13 cellular contexts compared by ENCODE assay signal in the genomic region with DNA sequence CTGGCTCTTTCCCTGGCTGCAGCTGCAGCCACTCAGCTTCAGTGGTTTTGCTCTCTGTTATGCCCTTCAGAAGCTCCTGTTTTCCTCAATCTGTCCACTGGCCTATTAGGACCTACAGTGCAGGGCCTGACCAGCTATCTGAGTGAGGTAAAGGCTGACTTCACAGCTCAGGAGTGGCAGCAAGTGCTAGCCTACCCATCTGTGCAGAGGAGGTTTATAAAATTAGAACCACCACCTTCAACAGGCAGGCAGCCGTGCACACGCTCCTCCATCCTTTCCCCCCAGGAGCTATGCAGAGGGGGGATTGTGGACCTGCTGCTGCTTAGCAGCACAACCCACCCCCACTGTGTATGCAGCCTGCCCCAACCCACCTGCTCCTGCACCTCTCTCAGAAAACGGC. TPM values are rescaled to one million over a fixed set of nuclear protein-coding genes. Genes with fewer than 3 reads are reported as not detected.
DNase-seq lines count a peak whose midpoint lies in the region; ATAC-seq and TF ChIP-seq lines count a peak whose summit lies in the region.
"Had no signal": no experiment of that assay in that cellular context is flagged by ENCODE, and none has a peak within 500 bp of the region (broad histone marks: within the 10 kb centered on the region; RNA-seq: fewer than 3 reads in every experiment).

No MANE protein-coding gene starts in this region.

- H3F3A ChIP-seq in SK-N-SH (replicated peaks; ENCODE audit: insufficient read depth) = peaks cover 3% of the 10 kb centered on the region

- peaks cover 78% of the 10 kb centered on the region for H4K20me1 ChIP-seq in SK-N-SH (ENCODE audit: insufficient read depth)

- TF ChIP-seq RAD21 in SK-N-SH (IDR thresholded peaks at IDR 0.05; ENCODE audit: low read length) = no peak

- no peaks in the 10 kb centered on the region for H3K9me2 ChIP-seq in SK-N-SH

- H3K79me2 ChIP-seq in SK-N-SH (ENCODE audit: insufficient read depth) = peaks cover 79% of the 10 kb centered on the region

- H2AFZ ChIP-seq in SK-N-SH (ENCODE audit: low read depth) = no peak overlapping the region

- H3K4me1 ChIP-seq in CD8-positive, alpha-beta T cell (ENCODE audit: insufficient read depth, low read length) = peaks cover 32% of the 10 kb centered on the region
- H3K4me1 ChIP-seq in SK-N-SH (ENCODE audit: control insufficient read depth in 1 of 2, insufficient read depth in 2 of 2, low read depth in 1 of 2, low read length in 1 of 2) = no peaks in the 10 kb centered on the region
- peaks cover 19 to 26% of the 10 kb centered on the region in 2 donors for H3K4me1 ChIP-seq in naive thymus-derived CD4-positive, alpha-beta T cell (ENCODE audit: control insufficient read depth in 2 of 2, insufficient read depth in 2 of 2, low read length in 2 of 2)
- H3K4me1 ChIP-seq: body of pancreas had no signal

- CTCF ChIA-PET in CD8-positive, alpha-beta T cell (lab: Charles Lee) = interaction anchor here (0.6 kb wide), 1 partner anchor 54 kb away, joined by 5 read pairs; no protein-coding TSS in a partner anchor
- CTCF ChIA-PET in SK-N-SH (lab: Yijun Ruan, JAX) = interaction anchor here (0.8 to 1.8 kb wide), 4 partner anchors 40 to 279 kb away, joined by 3 to 6 read pairs (median 4); no protein-coding TSS in a partner anchor
- CTCF ChIA-PET in naive thymus-derived CD4-positive, alpha-beta T cell (lab: Charles Lee) = no interaction called here

- no peak for TF ChIP-seq CTCF in CD8-positive, alpha-beta T cell (IDR thresholded peaks at IDR 0.05)
- TF ChIP-seq CTCF in SK-N-SH (IDR thresholded peaks at IDR 0.05) = no peak
- no peak for TF ChIP-seq CTCF in coronary artery (IDR thresholded peaks at IDR 0.05)
- TF ChIP-seq CTCF in omental fat pad (IDR thresholded peaks at IDR 0.05) = no peak

- peak overlapping the region; percentile 66 for H3K27ac Mint-ChIP-seq in CD8-positive, alpha-beta T cell
- H3K27ac Mint-ChIP-seq in naive thymus-derived CD4-positive, alpha-beta T cell = peak overlapping the region in 6 of 9 donors; percentile 28 to 79 (median 48)
- H3K27ac Mint-ChIP-seq in T-helper 2 cell treated with Interferon-gamma antibody and Interleukin-4, amounts not matched to agents 5 μg/mL and 100 μg/mL, for 36 hours = no peak overlapping the region

- H3K9me3 Mint-ChIP-seq in CD8-positive, alpha-beta T cell = no peaks in the 10 kb centered on the region
- peaks cover 0 to 3% (median 0%) of the 10 kb centered on the region in 11 donors for H3K9me3 Mint-ChIP-seq in naive thymus-derived CD4-positive, alpha-beta T cell
- no peaks in the 10 kb centered on the region for H3K9me3 Mint-ChIP-seq in T-helper 2 cell treated with Interferon-gamma antibody and Interleukin-4, amounts not matched to agents 5 μg/mL and 100 μg/mL, for 36 hours

- H3K36me3 ChIP-seq in CD8-positive, alpha-beta T cell (ENCODE audit: insufficient read depth, low read length) = peaks cover 70% of the 10 kb centered on the region
- H3K36me3 ChIP-seq in SK-N-SH (replicated peaks in 1 of 2; ENCODE audit: control insufficient read depth in 1 of 2, insufficient read depth in 2 of 2, low read length in 1 of 2) = peaks cover 39 to 70% of the 10 kb centered on the region in 2 experiments
- peaks cover 26 to 78% (median 29%) of the 10 kb centered on the region in 3 experiments for H3K36me3 ChIP-seq in naive thymus-derived CD4-positive, alpha-beta T cell (ENCODE audit: control insufficient read depth in 2 of 3, insufficient read depth in 3 of 3, low read length in 3 of 3)

- H3K4me2 ChIP-seq in SK-N-SH = no peak overlapping the region

- H3K4me3 Mint-ChIP-seq in CD8-positive, alpha-beta T cell = no peak overlapping the region
- H3K4me3 Mint-ChIP-seq in naive thymus-derived CD4-positive, alpha-beta T cell = peak overlapping the region in 2 of 10 donors; percentile 7 to 49
- H3K4me3 Mint-ChIP-seq in T-helper 2 cell treated with Interferon-gamma antibody and Interleukin-4, amounts not matched to agents 5 μg/mL and 100 μg/mL, for 36 hours = no peak overlapping the region

- WGBS in SK-N-SH (ENCODE audit: low lambda C conversion rate) = 88% methylated on average over 3 of the region's 3 CpGs

- no peaks in the 10 kb centered on the region for H3K27me3 Mint-ChIP-seq in CD8-positive, alpha-beta T cell (ENCODE audit: low read depth)
- H3K27me3 Mint-ChIP-seq in naive thymus-derived CD4-positive, alpha-beta T cell = no peaks in the 10 kb centered on the region
- no peaks in the 10 kb centered on the region for H3K27me3 Mint-ChIP-seq in T-helper 2 cell treated with Interferon-gamma antibody and Interleukin-4, amounts not matched to agents 5 μg/mL and 100 μg/mL, for 36 hours (ENCODE audit: low read depth)

- no peak for ATAC-seq in CD8-positive, alpha-beta T cell
- ATAC-seq in naive thymus-derived CD4-positive, alpha-beta T cell = no peak
- ATAC-seq in omental fat pad (ENCODE audit: low FRiP score) = no peak
- ATAC-seq in esophagus mucosa = no peak
- ATAC-seq: body of pancreas had no signal

- no peak overlapping the region for H3K9ac ChIP-seq in SK-N-SH

- intact Hi-C loops in CD8-positive, alpha-beta T cell (cut with DNase I, micrococcal nuclease) = loop anchor here in 1 of 2 experiments (5.0 to 10.0 kb wide), 2 partner anchors 32 to 675 kb away; partner anchors contain the start of genes CHRNB2, CLK2 and HCN3
- intact Hi-C loops in naive thymus-derived CD4-positive, alpha-beta T cell (cut with micrococcal nuclease) = no loop called here

- no peak overlapping the region for H3K27ac ChIP-seq in CD8-positive, alpha-beta T cell (ENCODE audit: low read depth, low read length)
- peak overlapping the region; percentile 6 to 8; a peak in 1 of 4 replicates for H3K27ac ChIP-seq in SK-N-SH (ENCODE audit: low read depth in 2 of 2, low read length in 1 of 2)
- H3K27ac ChIP-seq in coronary artery = peak overlapping the region; percentile 44 to 48
- H3K27ac ChIP-seq in naive thymus-derived CD4-positive, alpha-beta T cell (ENCODE audit: low read depth, low read length) = peak overlapping the region; percentile 12
- H3K27ac ChIP-seq: body of pancreas had no signal

- H3K27me3 ChIP-seq in CD8-positive, alpha-beta T cell (ENCODE audit: insufficient read depth, low read length) = no peaks in the 10 kb centered on the region
- no peaks in the 10 kb centered on the region for H3K27me3 ChIP-seq in SK-N-SH (ENCODE audit: insufficient read depth)
- H3K27me3 ChIP-seq in naive thymus-derived CD4-positive, alpha-beta T cell (ENCODE audit: control insufficient read depth in 2 of 2, insufficient read depth in 2 of 2, low read length in 2 of 2) = no peaks in the 10 kb centered on the region
- H3K27me3 ChIP-seq: body of pancreas had no signal

- POLR2A ChIA-PET in CD8-positive, alpha-beta T cell (lab: Charles Lee) = no interaction called here
- POLR2A ChIA-PET in SK-N-SH (lab: Yijun Ruan, JAX) = no interaction called here
- POLR2A ChIA-PET in naive thymus-derived CD4-positive, alpha-beta T cell (lab: Charles Lee) = interaction anchor here (0.6 kb wide), 2 partner anchors 230 to 263 kb away, joined by 3 read pairs; no protein-coding TSS in a partner anchor

- H3K9me3 ChIP-seq in CD8-positive, alpha-beta T cell (ENCODE audit: low read length) = no peaks in the 10 kb centered on the region
- H3K9me3 ChIP-seq in SK-N-SH = no peaks in the 10 kb centered on the region
- H3K9me3 ChIP-seq in naive thymus-derived CD4-positive, alpha-beta T cell (ENCODE audit: control insufficient read depth in 2 of 3, low read length in 3 of 3) = no peaks in the 10 kb centered on the region
- H3K9me3 ChIP-seq: body of pancreas had no signal

- H3K4me1 Mint-ChIP-seq in CD8-positive, alpha-beta T cell (ENCODE audit: low read depth) = peaks cover 44% of the 10 kb centered on the region
- peaks cover 30 to 69% (median 52%) of the 10 kb centered on the region in 7 donors for H3K4me1 Mint-ChIP-seq in naive thymus-derived CD4-positive, alpha-beta T cell
- H3K4me1 Mint-ChIP-seq in T-helper 2 cell treated with Interferon-gamma antibody and Interleukin-4, amounts not matched to agents 5 μg/mL and 100 μg/mL, for 36 hours (ENCODE audit: low read depth) = peaks cover 16% of the 10 kb centered on the region

- H3K36me3 Mint-ChIP-seq in CD8-positive, alpha-beta T cell = peaks cover 92% of the 10 kb centered on the region
- peaks cover 9 to 48% (median 20%) of the 10 kb centered on the region in 5 donors for H3K36me3 Mint-ChIP-seq in naive thymus-derived CD4-positive, alpha-beta T cell
- peaks cover 66% of the 10 kb centered on the region for H3K36me3 Mint-ChIP-seq in T-helper 2 cell treated with Interferon-gamma antibody and Interleukin-4, amounts not matched to agents 5 μg/mL and 100 μg/mL, for 36 hours (ENCODE audit: low read depth)

- DNase-seq in CD8-positive, alpha-beta T cell = no peak
- no peak for DNase-seq in SK-N-SH
- no peak for DNase-seq in coronary artery (ENCODE audit: low spot score)
- no peak for DNase-seq in naive thymus-derived CD4-positive, alpha-beta T cell
- no peak for DNase-seq in omental fat pad (ENCODE audit: low spot score)
- no peak for DNase-seq in foreskin melanocyte
- DNase-seq in T-helper 2 cell treated with Interferon-gamma antibody and Interleukin-4, amounts not matched to agents 5 μg/mL and 100 μg/mL, for 36 hours (ENCODE audit: low spot score) = no peak
- DNase-seq: body of pancreas; NCI-H1417; stimulated activated CD4-positive, alpha-beta T cell treated with anti-CD3 and anti-CD28 coated beads, Interleukin-12 subunit alpha, Interleukin-12 subunit beta, amount 100 ng/mL, for 4 hours; stimulated activated CD8-positive, alpha-beta memory T cell treated with anti-CD3 and anti-CD28 coated beads, Interleukin-4, amount 100 ng/mL, for 48 hours; T-helper 1 cell had no signal

- no peak overlapping the region for H3K4me3 ChIP-seq in CD8-positive, alpha-beta T cell (ENCODE audit: low read depth, low read length)
- H3K4me3 ChIP-seq in SK-N-SH (ENCODE audit: low read depth in 2 of 2, low read length in 1 of 2) (no peak overlapping the region), coronary artery (no peak overlapping the region)
- no peak overlapping the region for H3K4me3 ChIP-seq in naive thymus-derived CD4-positive, alpha-beta T cell (ENCODE audit: low read length)
- H3K4me3 ChIP-seq: body of pancreas had no signal

- TF ChIP-seq EP300 in SK-N-SH (IDR thresholded peaks at IDR 0.05; ENCODE audit: borderline replicate concordance in 1 of 2, low read depth in 1 of 2, low read length in 1 of 2) = no peak

RNA-seq across cellular contexts. Expression of gene ADAR, which starts 8.3 kb away (rescaled TPM):
- 100 to 1,000 TPM; 221 to 238 TPM for total RNA-seq in CD8-positive, alpha-beta T cell
- polyA plus RNA-seq in SK-N-SH (2012; rRNA removed) = 61.1 and 87.9 TPM in 2 replicates
- polyA plus RNA-seq in SK-N-SH (2012; cell fraction: cytosol; rRNA removed) = 41.4 and 50.1 TPM in 2 replicates
- 127 and 151 TPM in 2 replicates for polyA plus RNA-seq in SK-N-SH (2012; cell fraction: nucleus; rRNA removed)
- total RNA-seq in naive thymus-derived CD4-positive, alpha-beta T cell = 100 to 1,000 TPM; 206 to 408 (median 237) TPM
- polyA plus RNA-seq in naive thymus-derived CD4-positive, alpha-beta T cell = 100 to 1,000 TPM; 101 to 167 TPM
- total RNA-seq in omental fat pad = 100 to 1,000 TPM in 2 of 4 donors, 10 to 100 TPM in 2; 67.9 to 139 (median 100) TPM
- total RNA-seq in esophagus mucosa = 77.4 TPM

RNA-seq across cellular contexts. Expression of gene CHRNB2, which starts 32.1 kb away (rescaled TPM):
- not detected for total RNA-seq in CD8-positive, alpha-beta T cell
- polyA plus RNA-seq in SK-N-SH (2012; rRNA removed) = 0.64 and 0.93 TPM in 2 replicates
- polyA plus RNA-seq in SK-N-SH (2012; cell fraction: cytosol; rRNA removed) = 0.68 and 1.2 TPM in 2 replicates
- 0.76 and 0.85 TPM in 2 replicates for polyA plus RNA-seq in SK-N-SH (2012; cell fraction: nucleus; rRNA removed)
- not detected for total RNA-seq in naive thymus-derived CD4-positive, alpha-beta T cell
- not detected for polyA plus RNA-seq in naive thymus-derived CD4-positive, alpha-beta T cell
- total RNA-seq in omental fat pad (under 1 TPM in 3 of 4 donors, not detected in 1; 0.09 to 0.50 (median 0.12) TPM), esophagus mucosa (0.20 TPM)

RNA-seq across cellular contexts. Expression of gene UBE2Q1, which starts 41.2 kb away (rescaled TPM):
- total RNA-seq in CD8-positive, alpha-beta T cell = 10 to 100 TPM; 77.5 to 77.7 TPM
- polyA plus RNA-seq in SK-N-SH (2012; rRNA removed) = 12.5 and 15.2 TPM in 2 replicates
- polyA plus RNA-seq in SK-N-SH (2012; cell fraction: cytosol; rRNA removed) = 21.4 and 26.0 TPM in 2 replicates
- polyA plus RNA-seq in SK-N-SH (2012; cell fraction: nucleus; rRNA removed) = 11.6 and 19.2 TPM in 2 replicates
- 100 to 1,000 TPM in 3 of 5 experiments, 10 to 100 TPM in 2; 63.2 to 117 (median 106) TPM for total RNA-seq in naive thymus-derived CD4-positive, alpha-beta T cell
- 10 to 100 TPM in 1 of 2 donors, 1 to 10 TPM in 1; 9.1 to 11.4 TPM for polyA plus RNA-seq in naive thymus-derived CD4-positive, alpha-beta T cell
- 10 to 100 TPM; 25.6 to 37.1 (median 31.9) TPM for total RNA-seq in omental fat pad
- total RNA-seq in esophagus mucosa = 37.3 TPM
